1 cellular context compared by ENCODE assay signal in the genomic region with DNA sequence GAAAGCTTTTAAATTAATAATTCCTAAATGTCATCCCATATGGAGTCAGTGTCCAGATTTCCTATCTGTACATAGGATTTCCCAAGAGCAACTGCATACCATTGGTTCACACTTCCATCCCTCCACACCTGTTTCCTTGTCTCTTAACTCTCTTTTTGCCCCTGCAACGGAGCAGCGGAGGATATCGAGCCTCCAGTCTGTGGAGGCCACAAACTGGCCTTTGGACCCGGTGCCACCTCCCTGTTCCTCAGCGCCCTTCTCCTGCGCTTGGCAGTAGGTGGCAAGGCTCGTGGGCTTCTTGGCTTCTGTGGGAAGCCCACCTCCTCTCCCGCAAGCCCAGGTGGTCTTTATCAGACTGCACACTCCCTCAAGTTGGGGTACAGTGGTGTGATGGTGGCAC.
TF ChIP-seq lines count a peak whose summit lies in the region.

No MANE protein-coding gene starts in this region.

TF ChIP-seq in HepG2, 621 proteins besides CTCF, POLR2A, EP300 and RAD21 (continued from another document):
- TF ChIP-seq RFX5 (IDR thresholded peaks at IDR 0.05; ENCODE audit: low read depth, low read length) (no peak), ZNF501 (CRISPR knock-in tag; IDR thresholded peaks at IDR 0.05) (no peak), ZNF451 (CRISPR knock-in tag; IDR thresholded peaks at IDR 0.05) (no peak), ZNF430 (CRISPR knock-in tag; IDR thresholded peaks at IDR 0.05) (no peak), ZNF260 (CRISPR knock-in tag; IDR thresholded peaks at IDR 0.05; ENCODE audit: borderline replicate concordance, low read depth) (0 out of 2 replicates have a peak, but pooled peaks have one; percentile 9), CENPX (CRISPR knock-in tag; IDR thresholded peaks at IDR 0.05) (no peak)
